ENCODE assay signal across 8 cellular contexts in the genomic region with DNA sequence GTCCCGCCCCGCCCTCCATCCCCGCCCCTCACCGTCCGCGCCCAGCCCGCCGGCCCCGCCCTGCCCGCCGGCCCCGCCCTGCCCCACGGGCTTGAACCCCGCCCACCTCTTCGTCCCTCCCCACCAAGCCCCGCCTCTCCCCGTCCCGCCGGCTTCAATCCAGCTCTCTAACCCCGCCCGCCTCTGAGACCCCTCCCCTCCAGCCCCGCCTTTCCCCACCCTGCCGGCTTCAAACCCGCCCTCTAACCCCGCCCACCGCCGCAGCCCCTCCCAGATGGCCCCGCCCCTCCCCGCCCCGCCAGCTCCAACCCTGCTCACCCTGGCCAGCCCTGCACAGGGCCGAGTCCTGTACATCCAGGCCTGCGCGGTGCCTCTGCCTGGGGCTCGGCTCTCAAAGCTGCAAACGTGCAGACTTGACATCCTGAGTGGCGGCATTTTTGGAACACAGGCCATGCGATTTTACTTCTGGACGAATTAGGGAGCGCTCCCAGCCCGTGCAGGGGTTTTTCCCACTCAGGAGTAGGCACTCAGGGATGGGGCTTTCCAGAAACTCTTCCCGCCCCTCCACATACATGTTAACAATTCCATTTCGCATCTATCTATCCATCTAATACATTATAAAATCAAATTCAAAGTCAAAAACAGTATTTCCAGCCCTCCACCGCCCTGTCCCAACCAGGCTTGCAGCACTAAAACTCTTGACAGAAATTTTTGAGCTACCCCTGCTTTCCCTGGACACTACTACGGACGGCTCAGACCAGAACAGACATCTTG. TPM values are rescaled to one million over a fixed set of nuclear protein-coding genes. Genes with fewer than 3 reads are reported as not detected.
DNase-seq lines count a peak whose midpoint lies in the region; ATAC-seq and TF ChIP-seq lines count a peak whose summit lies in the region.

No MANE protein-coding gene starts in this region.

- ATAC-seq in foreskin keratinocyte, result peak; percentile 69

- H3K79me2 ChIP-seq in DOHH2 (ENCODE audit: control insufficient read depth, low read length), result no peaks in the 10 kb centered on the region

- H3K9me3 ChIP-seq in DOHH2 (ENCODE audit: control insufficient read depth, insufficient read depth, low read length) (no peaks in the 10 kb centered on the region), SJSA1 (replicated peaks) (no peaks in the 10 kb centered on the region)

- TF ChIP-seq CTCF in DOHH2 (IDR thresholded peaks at IDR 0.05; ENCODE audit: low read depth, low read length, poor library complexity, severe bottlenecking), result no peak
- no peak for TF ChIP-seq CTCF in foreskin keratinocyte (conservative IDR thresholded peaks at IDR 0.05)

- H3K4me2 ChIP-seq in DOHH2 (ENCODE audit: low read length), result peak overlapping the region; percentile 58

- H3F3A ChIP-seq in DOHH2 (ENCODE audit: control insufficient read depth, insufficient read depth), result no peaks in the 10 kb centered on the region

- peak overlapping the region; percentile 51 for H3K4me3 ChIP-seq in DOHH2 (ENCODE audit: low read length)
- H3K4me3 ChIP-seq in SJSA1, result peak overlapping the region; percentile 17; the same call in 1 of the 2 replicates

- DNase-seq in H4 (ENCODE audit: low spot score) (peak; percentile 51), LoVo (ENCODE audit: low spot score) (peak; percentile 92), SJSA1 (ENCODE audit: low read depth in 1 of 2, low spot score in 2 of 2) (peak; percentile 49 to 98), foreskin keratinocyte (peak in 1 of 2 donors; percentile 72), nucleus accumbens (lab: John Stamatoyannopoulos, UW) (peak; percentile 70 to 100 (median 96)), stromal cell of bone marrow (ENCODE audit: low read depth) (peak; percentile 83)
- DNase-seq in activated naive CD4-positive, alpha-beta T cell (lab: John Stamatoyannopoulos, UW), result peak; percentile 93 to 98 (median 96)

- no peaks in the 10 kb centered on the region for H3K9me2 ChIP-seq in DOHH2 (replicated peaks; ENCODE audit: control insufficient read depth, low read length)

- no peaks in the 10 kb centered on the region for H4K20me1 ChIP-seq in DOHH2 (ENCODE audit: control insufficient read depth, insufficient read depth, low read depth, low read length)

- H3K36me3 ChIP-seq in DOHH2 (ENCODE audit: control insufficient read depth, low read length) (no peaks in the 10 kb centered on the region), SJSA1 (peaks cover 2% of the 10 kb centered on the region; the same call in 1 of the 2 replicates)

- H3K27ac ChIP-seq in DOHH2 (ENCODE audit: low read depth, low read length), result no peak overlapping the region
- H3K27ac ChIP-seq in SJSA1, result no peak overlapping the region
- H3K27ac ChIP-seq in foreskin keratinocyte, result no peak overlapping the region

- peaks cover 13% of the 10 kb centered on the region for H3K4me1 ChIP-seq in DOHH2 (ENCODE audit: control insufficient read depth, low read length)
- H3K4me1 ChIP-seq in SJSA1 (replicated peaks), result peaks cover 21% of the 10 kb centered on the region
- peaks cover 22% of the 10 kb centered on the region for H3K4me1 ChIP-seq in foreskin keratinocyte

- H3K27me3 ChIP-seq in DOHH2 (ENCODE audit: control insufficient read depth, low read length), result peaks cover 46% of the 10 kb centered on the region
- no peaks in the 10 kb centered on the region for H3K27me3 ChIP-seq in SJSA1 (replicated peaks)
- no peaks in the 10 kb centered on the region for H3K27me3 ChIP-seq in foreskin keratinocyte

RNA-seq across cellular contexts. Expression of gene NMT2, which starts 0.5 kb away (rescaled TPM):
- total RNA-seq in H4 (2014; rRNA removed; shearing (Covaris generic)), result 17.1 and 25.7 TPM in 2 replicates
- total RNA-seq in SJSA1 (2014; rRNA removed; shearing (Covaris generic)), result 53.7 and 80.6 TPM in 2 replicates
- total RNA-seq in foreskin keratinocyte, result 14.5 and 16.5 TPM in 2 replicates
- polyA plus RNA-seq in foreskin keratinocyte, result 9.2 and 10.4 TPM in 2 replicates
